In the genomic region with DNA sequence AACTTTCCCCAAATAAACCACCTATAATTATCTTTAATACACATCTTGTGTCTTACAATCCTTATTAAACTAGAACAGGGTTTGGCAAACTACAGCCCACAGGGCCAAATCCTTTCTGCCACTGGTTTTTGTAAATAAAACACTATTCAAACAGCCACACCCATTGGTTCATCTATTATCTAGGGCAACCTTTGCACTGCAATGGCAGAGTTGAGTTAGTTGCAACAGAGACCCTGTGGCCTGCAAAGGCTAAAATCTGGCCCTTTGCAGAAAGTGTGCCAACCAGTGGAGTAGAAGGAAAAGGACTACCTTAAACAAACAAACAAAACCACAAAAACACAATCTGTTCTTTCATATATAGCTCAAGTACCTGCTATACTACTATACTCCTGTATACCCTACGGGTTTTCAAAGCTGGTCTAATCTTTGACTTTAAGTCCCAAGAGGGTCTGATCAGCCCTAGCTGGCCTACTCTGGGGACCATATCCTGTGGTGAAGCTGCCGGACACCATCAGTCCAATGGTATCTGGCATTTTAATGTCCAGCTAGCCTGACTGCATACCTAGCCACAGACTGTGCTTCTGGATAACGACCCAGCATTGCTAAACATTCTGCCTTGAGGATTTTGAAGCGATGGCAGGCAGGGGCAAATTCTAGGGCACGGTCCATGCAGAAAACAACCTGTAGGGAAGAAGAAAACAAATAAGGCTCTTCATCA, we compare ENCODE assay signal across 1 cellular context.
TF ChIP-seq lines count a peak whose summit lies in the region.

No MANE protein-coding gene starts in this region.

TF ChIP-seq in HepG2, 621 proteins besides CTCF, POLR2A, EP300 and RAD21 (continued from another document and continues in another):
- TF ChIP-seq, protein P1, sequence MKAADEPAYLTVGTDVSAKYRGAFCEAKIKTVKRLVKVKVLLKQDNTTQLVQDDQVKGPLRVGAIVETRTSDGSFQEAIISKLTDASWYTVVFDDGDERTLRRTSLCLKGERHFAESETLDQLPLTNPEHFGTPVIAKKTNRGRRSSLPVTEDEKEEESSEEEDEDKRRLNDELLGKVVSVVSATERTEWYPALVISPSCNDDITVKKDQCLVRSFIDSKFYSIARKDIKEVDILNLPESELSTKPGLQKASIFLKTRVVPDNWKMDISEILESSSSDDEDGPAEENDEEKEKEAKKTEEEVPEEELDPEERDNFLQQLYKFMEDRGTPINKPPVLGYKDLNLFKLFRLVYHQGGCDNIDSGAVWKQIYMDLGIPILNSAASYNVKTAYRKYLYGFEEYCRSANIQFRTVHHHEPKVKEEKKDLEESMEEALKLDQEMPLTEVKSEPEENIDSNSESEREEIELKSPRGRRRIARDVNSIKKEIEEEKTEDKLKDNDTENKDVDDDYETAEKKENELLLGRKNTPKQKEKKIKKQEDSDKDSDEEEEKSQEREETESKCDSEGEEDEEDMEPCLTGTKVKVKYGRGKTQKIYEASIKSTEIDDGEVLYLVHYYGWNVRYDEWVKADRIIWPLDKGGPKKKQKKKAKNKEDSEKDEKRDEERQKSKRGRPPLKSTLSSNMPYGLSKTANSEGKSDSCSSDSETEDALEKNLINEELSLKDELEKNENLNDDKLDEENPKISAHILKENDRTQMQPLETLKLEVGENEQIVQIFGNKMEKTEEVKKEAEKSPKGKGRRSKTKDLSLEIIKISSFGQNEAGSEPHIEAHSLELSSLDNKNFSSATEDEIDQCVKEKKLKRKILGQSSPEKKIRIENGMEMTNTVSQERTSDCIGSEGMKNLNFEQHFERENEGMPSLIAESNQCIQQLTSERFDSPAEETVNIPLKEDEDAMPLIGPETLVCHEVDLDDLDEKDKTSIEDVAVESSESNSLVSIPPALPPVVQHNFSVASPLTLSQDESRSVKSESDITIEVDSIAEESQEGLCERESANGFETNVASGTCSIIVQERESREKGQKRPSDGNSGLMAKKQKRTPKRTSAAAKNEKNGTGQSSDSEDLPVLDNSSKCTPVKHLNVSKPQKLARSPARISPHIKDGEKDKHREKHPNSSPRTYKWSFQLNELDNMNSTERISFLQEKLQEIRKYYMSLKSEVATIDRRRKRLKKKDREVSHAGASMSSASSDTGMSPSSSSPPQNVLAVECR (CRISPR knock-in tag; IDR thresholded peaks at IDR 0.05; ENCODE audit: borderline replicate concordance), result peak; percentile 34; the same call in 1 of the 2 replicates
- TF ChIP-seq ZNF329 (CRISPR knock-in tag; IDR thresholded peaks at IDR 0.05; ENCODE audit: low read depth) (no peak), NFE2L1 (CRISPR knock-in tag; IDR thresholded peaks at IDR 0.05; ENCODE audit: borderline replicate concordance) (no peak), ISX (CRISPR knock-in tag; conservative IDR thresholded peaks at IDR 0.05) (no peak), ZC3H13 (CRISPR knock-in tag; IDR thresholded peaks at IDR 0.05) (no peak), ZNF749 (CRISPR knock-in tag; IDR thresholded peaks at IDR 0.05; ENCODE audit: borderline replicate concordance) (no peak), AHR (CRISPR knock-in tag; IDR thresholded peaks at IDR 0.05) (no peak), PITX1 (CRISPR knock-in tag; IDR thresholded peaks at IDR 0.05) (peak; percentile 59; the same call in 1 of the 2 replicates), ZNF383 (CRISPR knock-in tag; IDR thresholded peaks at IDR 0.05; ENCODE audit: borderline replicate concordance) (no peak), ZNF652 (CRISPR knock-in tag; IDR thresholded peaks at IDR 0.05; ENCODE audit: borderline replicate concordance, low read depth) (no peak), ZFP36 (IDR thresholded peaks at IDR 0.05; ENCODE audit: borderline replicate concordance, low read depth, low read length, partially characterized antibody) (no peak), ZNF337 (CRISPR knock-in tag; IDR thresholded peaks at IDR 0.05; ENCODE audit: borderline replicate concordance, low read depth) (no peak), NRL (CRISPR knock-in tag; IDR thresholded peaks at IDR 0.05; ENCODE audit: borderline replicate concordance) (no peak), MIER3 (CRISPR knock-in tag; IDR thresholded peaks at IDR 0.05; ENCODE audit: borderline replicate concordance) (peak; percentile 68; the same call in 1 of the 2 replicates), ZNF224 (CRISPR knock-in tag; IDR thresholded peaks at IDR 0.05) (no peak), TCF7 (IDR thresholded peaks at IDR 0.05; ENCODE audit: low read depth) (no peak), TARDBP (CRISPR knock-in tag; IDR thresholded peaks at IDR 0.05) (peak; percentile 51; the same call in 1 of the 2 replicates), ZSCAN20 (CRISPR knock-in tag; IDR thresholded peaks at IDR 0.05; ENCODE audit: borderline replicate concordance) (no peak), ELF4 (CRISPR knock-in tag; IDR thresholded peaks at IDR 0.05; ENCODE audit: borderline replicate concordance) (no peak), FIP1L1 (IDR thresholded peaks at IDR 0.05; ENCODE audit: borderline replicate concordance, insufficient read depth, low read depth, low read length) (no peak), NCOA2 (CRISPR knock-in tag; IDR thresholded peaks at IDR 0.05) (peak; percentile 61), ZNF260 (CRISPR knock-in tag; IDR thresholded peaks at IDR 0.05; ENCODE audit: borderline replicate concordance, low read depth) (no peak)
- TF ChIP-seq, protein P2, sequence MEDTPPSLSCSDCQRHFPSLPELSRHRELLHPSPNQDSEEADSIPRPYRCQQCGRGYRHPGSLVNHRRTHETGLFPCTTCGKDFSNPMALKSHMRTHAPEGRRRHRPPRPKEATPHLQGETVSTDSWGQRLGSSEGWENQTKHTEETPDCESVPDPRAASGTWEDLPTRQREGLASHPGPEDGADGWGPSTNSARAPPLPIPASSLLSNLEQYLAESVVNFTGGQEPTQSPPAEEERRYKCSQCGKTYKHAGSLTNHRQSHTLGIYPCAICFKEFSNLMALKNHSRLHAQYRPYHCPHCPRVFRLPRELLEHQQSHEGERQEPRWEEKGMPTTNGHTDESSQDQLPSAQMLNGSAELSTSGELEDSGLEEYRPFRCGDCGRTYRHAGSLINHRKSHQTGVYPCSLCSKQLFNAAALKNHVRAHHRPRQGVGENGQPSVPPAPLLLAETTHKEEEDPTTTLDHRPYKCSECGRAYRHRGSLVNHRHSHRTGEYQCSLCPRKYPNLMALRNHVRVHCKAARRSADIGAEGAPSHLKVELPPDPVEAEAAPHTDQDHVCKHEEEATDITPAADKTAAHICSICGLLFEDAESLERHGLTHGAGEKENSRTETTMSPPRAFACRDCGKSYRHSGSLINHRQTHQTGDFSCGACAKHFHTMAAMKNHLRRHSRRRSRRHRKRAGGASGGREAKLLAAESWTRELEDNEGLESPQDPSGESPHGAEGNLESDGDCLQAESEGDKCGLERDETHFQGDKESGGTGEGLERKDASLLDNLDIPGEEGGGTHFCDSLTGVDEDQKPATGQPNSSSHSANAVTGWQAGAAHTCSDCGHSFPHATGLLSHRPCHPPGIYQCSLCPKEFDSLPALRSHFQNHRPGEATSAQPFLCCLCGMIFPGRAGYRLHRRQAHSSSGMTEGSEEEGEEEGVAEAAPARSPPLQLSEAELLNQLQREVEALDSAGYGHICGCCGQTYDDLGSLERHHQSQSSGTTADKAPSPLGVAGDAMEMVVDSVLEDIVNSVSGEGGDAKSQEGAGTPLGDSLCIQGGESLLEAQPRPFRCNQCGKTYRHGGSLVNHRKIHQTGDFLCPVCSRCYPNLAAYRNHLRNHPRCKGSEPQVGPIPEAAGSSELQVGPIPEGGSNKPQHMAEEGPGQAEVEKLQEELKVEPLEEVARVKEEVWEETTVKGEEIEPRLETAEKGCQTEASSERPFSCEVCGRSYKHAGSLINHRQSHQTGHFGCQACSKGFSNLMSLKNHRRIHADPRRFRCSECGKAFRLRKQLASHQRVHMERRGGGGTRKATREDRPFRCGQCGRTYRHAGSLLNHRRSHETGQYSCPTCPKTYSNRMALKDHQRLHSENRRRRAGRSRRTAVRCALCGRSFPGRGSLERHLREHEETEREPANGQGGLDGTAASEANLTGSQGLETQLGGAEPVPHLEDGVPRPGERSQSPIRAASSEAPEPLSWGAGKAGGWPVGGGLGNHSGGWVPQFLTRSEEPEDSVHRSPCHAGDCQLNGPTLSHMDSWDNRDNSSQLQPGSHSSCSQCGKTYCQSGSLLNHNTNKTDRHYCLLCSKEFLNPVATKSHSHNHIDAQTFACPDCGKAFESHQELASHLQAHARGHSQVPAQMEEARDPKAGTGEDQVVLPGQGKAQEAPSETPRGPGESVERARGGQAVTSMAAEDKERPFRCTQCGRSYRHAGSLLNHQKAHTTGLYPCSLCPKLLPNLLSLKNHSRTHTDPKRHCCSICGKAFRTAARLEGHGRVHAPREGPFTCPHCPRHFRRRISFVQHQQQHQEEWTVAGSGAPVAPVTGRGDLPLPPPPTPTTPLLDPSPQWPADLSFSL (CRISPR knock-in tag; IDR thresholded peaks at IDR 0.05), result no peak
- TF ChIP-seq, protein P3, sequence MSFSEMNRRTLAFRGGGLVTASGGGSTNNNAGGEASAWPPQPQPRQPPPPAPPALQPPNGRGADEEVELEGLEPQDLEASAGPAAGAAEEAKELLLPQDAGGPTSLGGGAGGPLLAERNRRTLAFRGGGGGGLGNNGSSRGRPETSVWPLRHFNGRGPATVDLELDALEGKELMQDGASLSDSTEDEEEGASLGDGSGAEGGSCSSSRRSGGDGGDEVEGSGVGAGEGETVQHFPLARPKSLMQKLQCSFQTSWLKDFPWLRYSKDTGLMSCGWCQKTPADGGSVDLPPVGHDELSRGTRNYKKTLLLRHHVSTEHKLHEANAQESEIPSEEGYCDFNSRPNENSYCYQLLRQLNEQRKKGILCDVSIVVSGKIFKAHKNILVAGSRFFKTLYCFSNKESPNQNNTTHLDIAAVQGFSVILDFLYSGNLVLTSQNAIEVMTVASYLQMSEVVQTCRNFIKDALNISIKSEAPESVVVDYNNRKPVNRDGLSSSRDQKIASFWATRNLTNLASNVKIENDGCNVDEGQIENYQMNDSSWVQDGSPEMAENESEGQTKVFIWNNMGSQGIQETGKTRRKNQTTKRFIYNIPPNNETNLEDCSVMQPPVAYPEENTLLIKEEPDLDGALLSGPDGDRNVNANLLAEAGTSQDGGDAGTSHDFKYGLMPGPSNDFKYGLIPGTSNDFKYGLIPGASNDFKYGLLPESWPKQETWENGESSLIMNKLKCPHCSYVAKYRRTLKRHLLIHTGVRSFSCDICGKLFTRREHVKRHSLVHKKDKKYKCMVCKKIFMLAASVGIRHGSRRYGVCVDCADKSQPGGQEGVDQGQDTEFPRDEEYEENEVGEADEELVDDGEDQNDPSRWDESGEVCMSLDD (CRISPR knock-in tag; IDR thresholded peaks at IDR 0.05; ENCODE audit: borderline replicate concordance), result no peak
- TF ChIP-seq, protein P4, sequence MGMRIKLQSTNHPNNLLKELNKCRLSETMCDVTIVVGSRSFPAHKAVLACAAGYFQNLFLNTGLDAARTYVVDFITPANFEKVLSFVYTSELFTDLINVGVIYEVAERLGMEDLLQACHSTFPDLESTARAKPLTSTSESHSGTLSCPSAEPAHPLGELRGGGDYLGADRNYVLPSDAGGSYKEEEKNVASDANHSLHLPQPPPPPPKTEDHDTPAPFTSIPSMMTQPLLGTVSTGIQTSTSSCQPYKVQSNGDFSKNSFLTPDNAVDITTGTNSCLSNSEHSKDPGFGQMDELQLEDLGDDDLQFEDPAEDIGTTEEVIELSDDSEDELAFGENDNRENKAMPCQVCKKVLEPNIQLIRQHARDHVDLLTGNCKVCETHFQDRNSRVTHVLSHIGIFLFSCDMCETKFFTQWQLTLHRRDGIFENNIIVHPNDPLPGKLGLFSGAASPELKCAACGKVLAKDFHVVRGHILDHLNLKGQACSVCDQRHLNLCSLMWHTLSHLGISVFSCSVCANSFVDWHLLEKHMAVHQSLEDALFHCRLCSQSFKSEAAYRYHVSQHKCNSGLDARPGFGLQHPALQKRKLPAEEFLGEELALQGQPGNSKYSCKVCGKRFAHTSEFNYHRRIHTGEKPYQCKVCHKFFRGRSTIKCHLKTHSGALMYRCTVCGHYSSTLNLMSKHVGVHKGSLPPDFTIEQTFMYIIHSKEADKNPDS (CRISPR knock-in tag; IDR thresholded peaks at IDR 0.05), result no peak
- TF ChIP-seq, protein P5, sequence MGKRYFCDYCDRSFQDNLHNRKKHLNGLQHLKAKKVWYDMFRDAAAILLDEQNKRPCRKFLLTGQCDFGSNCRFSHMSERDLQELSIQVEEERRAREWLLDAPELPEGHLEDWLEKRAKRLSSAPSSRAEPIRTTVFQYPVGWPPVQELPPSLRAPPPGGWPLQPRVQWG (CRISPR knock-in tag; IDR thresholded peaks at IDR 0.05; ENCODE audit: borderline replicate concordance, low read depth), result no peak
- TF ChIP-seq, protein P6, sequence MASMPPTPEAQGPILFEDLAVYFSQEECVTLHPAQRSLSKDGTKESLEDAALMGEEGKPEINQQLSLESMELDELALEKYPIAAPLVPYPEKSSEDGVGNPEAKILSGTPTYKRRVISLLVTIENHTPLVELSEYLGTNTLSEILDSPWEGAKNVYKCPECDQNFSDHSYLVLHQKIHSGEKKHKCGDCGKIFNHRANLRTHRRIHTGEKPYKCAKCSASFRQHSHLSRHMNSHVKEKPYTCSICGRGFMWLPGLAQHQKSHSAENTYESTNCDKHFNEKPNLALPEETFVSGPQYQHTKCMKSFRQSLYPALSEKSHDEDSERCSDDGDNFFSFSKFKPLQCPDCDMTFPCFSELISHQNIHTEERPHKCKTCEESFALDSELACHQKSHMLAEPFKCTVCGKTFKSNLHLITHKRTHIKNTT (CRISPR knock-in tag; IDR thresholded peaks at IDR 0.05), result no peak
